In genomic region chr13:69324109-69324886, GRCh38 we compare ENCODE assay signal across 9 cellular contexts.
DNase-seq lines count a peak whose midpoint lies in the region; TF ChIP-seq lines count a peak whose summit lies in the region.
"Had no signal": no experiment of that assay in that cellular context is flagged by ENCODE, and none has a peak within 500 bp of the region (broad histone marks: within the 10 kb centered on the region; RNA-seq: fewer than 3 reads in every experiment).

No MANE protein-coding gene starts in this region.

- DNase-seq in NCI-H1694 (lab: John Stamatoyannopoulos, UW) (peak; percentile 0), NCI-H1694 treated with DMSO at 0.1 percent for 48 hours (lab: John Stamatoyannopoulos, UW) (no peak), NCI-H526 (lab: John Stamatoyannopoulos, UW) (peak; percentile 34 to 73), skeletal muscle cell (ENCODE audit: low read depth) (peak; percentile 5), cerebellum (ENCODE audit: low spot score) (no peak)
- DNase-seq in activated CD4-positive, alpha-beta T cell treated with anti-CD3 and anti-CD28 coated beads for 1 hour, result no peak
- DNase-seq in activated CD4-positive, alpha-beta memory T cell treated with anti-CD3 and anti-CD28 coated beads for 36 hours, result no peak
- DNase-seq: activated CD8-positive, alpha-beta T cell treated with anti-CD3 and anti-CD28 coated beads for 36 hours had no signal

- intact Hi-C loops in activated CD4-positive, alpha-beta memory T cell treated with anti-CD3 and anti-CD28 coated beads for 36 hours (cut with micrococcal nuclease), result no loop called here

- CTCF ChIA-PET in activated CD4-positive, alpha-beta memory T cell treated with anti-CD3 and anti-CD28 coated beads for 36 hours (lab: Charles Lee), result no interaction called here

- no peak overlapping the region for H3K4me3 ChIP-seq in skeletal muscle cell (ENCODE audit: low read depth, low read length)

- H3K9me3 Mint-ChIP-seq in brain, result no peaks in the 10 kb centered on the region
- H3K9me3 Mint-ChIP-seq in activated CD4-positive, alpha-beta memory T cell treated with anti-CD3 and anti-CD28 coated beads for 36 hours, result peaks cover 11% of the 10 kb centered on the region

- peak; percentile 65 to 77 for TF ChIP-seq CTCF in brain (conservative IDR thresholded peaks at IDR 0.05)

- peaks cover 3% of the 10 kb centered on the region for H3K27me3 Mint-ChIP-seq in brain
- no peaks in the 10 kb centered on the region for H3K27me3 Mint-ChIP-seq in activated CD4-positive, alpha-beta memory T cell treated with anti-CD3 and anti-CD28 coated beads for 36 hours
- H3K27me3 Mint-ChIP-seq: activated CD8-positive, alpha-beta T cell treated with anti-CD3 and anti-CD28 coated beads for 36 hours had no signal

- H3K36me3 Mint-ChIP-seq in brain, result no peaks in the 10 kb centered on the region
- no peaks in the 10 kb centered on the region for H3K36me3 Mint-ChIP-seq in activated CD4-positive, alpha-beta memory T cell treated with anti-CD3 and anti-CD28 coated beads for 36 hours

- POLR2A ChIA-PET in activated CD4-positive, alpha-beta memory T cell treated with anti-CD3 and anti-CD28 coated beads for 36 hours (lab: Charles Lee), result no interaction called here

- no peak overlapping the region for H3K4me3 Mint-ChIP-seq in brain
- no peak overlapping the region for H3K4me3 Mint-ChIP-seq in activated CD4-positive, alpha-beta memory T cell treated with anti-CD3 and anti-CD28 coated beads for 36 hours
- H3K4me3 Mint-ChIP-seq: activated CD8-positive, alpha-beta T cell treated with anti-CD3 and anti-CD28 coated beads for 36 hours had no signal

- no peak overlapping the region for H3K27ac Mint-ChIP-seq in brain
- no peak overlapping the region for H3K27ac Mint-ChIP-seq in activated CD4-positive, alpha-beta memory T cell treated with anti-CD3 and anti-CD28 coated beads for 36 hours
- H3K27ac Mint-ChIP-seq: activated CD8-positive, alpha-beta T cell treated with anti-CD3 and anti-CD28 coated beads for 36 hours had no signal

- no peaks in the 10 kb centered on the region for H3K4me1 Mint-ChIP-seq in brain
- no peaks in the 10 kb centered on the region for H3K4me1 Mint-ChIP-seq in activated CD4-positive, alpha-beta memory T cell treated with anti-CD3 and anti-CD28 coated beads for 36 hours (ENCODE audit: low read depth)

Comparison
In these comparisons a context has a peak if more than half of its experiments do, and no peak if none do; other contexts are left out.
1. DNase-seq: peak in NCI-H1694 (single experiment), NCI-H526 (2 of 2) and skeletal muscle cell (single experiment); none in NCI-H1694 treated with DMSO at 0.1 percent for 48 hours (single experiment), activated CD4-positive, alpha-beta T cell treated with anti-CD3 and anti-CD28 coated beads for 1 hour (single experiment), activated CD4-positive, alpha-beta memory T cell treated with anti-CD3 and anti-CD28 coated beads for 36 hours (single experiment) and cerebellum (single experiment).